9 cellular contexts compared by ENCODE assay signal in the genomic region with DNA sequence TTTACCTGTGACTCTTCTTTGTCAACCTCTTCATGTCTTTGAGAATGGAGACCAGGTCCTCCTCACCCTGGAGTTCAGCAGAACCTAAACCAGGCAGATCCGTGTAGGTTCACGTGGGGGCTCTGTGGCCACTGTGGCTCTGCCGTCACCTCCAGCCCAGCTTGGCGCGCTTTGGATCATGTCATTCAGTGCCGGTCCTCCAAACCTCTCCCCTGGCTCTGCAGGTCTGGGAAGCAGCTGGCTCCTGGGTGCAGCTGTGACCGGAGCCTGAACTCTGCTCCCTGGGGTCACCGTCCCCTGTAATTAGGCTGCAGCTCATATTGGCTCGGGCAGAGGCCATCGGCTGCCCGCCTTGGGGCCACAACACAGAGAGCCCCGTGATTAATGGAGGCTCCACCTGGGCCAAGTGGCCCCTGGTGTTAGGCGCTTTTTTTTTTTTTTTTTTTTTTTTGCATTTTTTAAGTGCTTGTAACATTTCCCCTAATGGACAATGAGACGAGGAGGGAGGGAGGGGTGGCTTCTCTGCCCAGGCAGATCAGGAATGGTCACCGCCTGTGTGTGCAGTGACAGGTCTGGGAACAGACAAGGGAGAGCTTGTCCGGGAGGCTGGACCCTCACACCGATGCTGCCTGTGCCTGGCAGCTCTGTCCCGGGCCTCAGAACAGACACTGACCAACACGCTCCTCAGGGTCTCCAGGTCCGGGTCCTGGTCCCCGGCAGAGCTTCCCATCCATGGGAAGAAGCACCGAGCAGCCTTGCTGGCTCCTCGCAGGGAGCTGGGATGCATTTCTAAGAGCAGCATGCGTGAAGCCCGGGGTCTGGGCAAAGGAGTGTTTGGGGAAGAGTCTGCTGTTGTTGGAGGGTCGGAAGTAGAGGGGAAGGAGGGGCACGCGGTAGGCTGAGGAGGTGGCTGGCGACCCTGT.
DNase-seq lines count a peak whose midpoint lies in the region; ATAC-seq and TF ChIP-seq lines count a peak whose summit lies in the region.
"Had no signal": no experiment of that assay in that cellular context is flagged by ENCODE, and none has a peak within 500 bp of the region (broad histone marks: within the 10 kb centered on the region; RNA-seq: fewer than 3 reads in every experiment).

No MANE protein-coding gene starts in this region.

- peak overlapping the region; percentile 81 for H3K27ac ChIP-seq in lower lobe of right lung
- peak overlapping the region; percentile 17 for H3K27ac ChIP-seq in substantia nigra (ENCODE audit: low read depth, low read length, poor library complexity, severe bottlenecking)

- H3K4me3 ChIP-seq in lower lobe of right lung, result peak overlapping the region; percentile 45

- DNase-seq in T-helper 1 cell (no peak), lower lobe of right lung (no peak), substantia nigra (lab: John Stamatoyannopoulos, UW) (peak in 1 of 49 donors; percentile 44), anterior cingulate cortex (lab: John Stamatoyannopoulos, UW) (no peak), NCI-H82 (lab: John Stamatoyannopoulos, UW) (no peak)
- no peak for DNase-seq in activated naive CD8-positive, alpha-beta T cell treated with anti-CD3 and anti-CD28 coated beads, Interleukin-2, amount 50 U/mL, for 24 hours
- DNase-seq: 8988T had no signal

- ATAC-seq in activated naive CD8-positive, alpha-beta T cell treated with anti-CD3 and anti-CD28 coated beads, Interleukin-2, amount 50 U/mL, for 24 hours, result no peak
- no peak for ATAC-seq in lower lobe of right lung
- ATAC-seq in GM21423 (IDR thresholded peaks at IDR 0.05; ENCODE audit: unreplicated experiment), result no peak

- H3K4me1 Mint-ChIP-seq in T-helper 1 cell treated with Interleukin-12 subunit alpha and Interleukin-12 subunit beta and Interleukin-4 antibody, amounts not matched to agents 30 μg/mL and 1 μg/mL, for 36 hours (ENCODE audit: low read depth), result peaks cover 67% of the 10 kb centered on the region
- peaks cover 79% of the 10 kb centered on the region for H3K4me1 Mint-ChIP-seq in activated naive CD8-positive, alpha-beta T cell treated with anti-CD3 and anti-CD28 coated beads, Interleukin-2, amount 50 U/mL, for 24 hours

- no peaks in the 10 kb centered on the region for H3K27me3 ChIP-seq in lower lobe of right lung (ENCODE audit: low read depth)

- TF ChIP-seq CTCF in lower lobe of right lung (IDR thresholded peaks at IDR 0.05), result no peak

- intact Hi-C loops in lower lobe of right lung (cut with DNase I), result no loop called here

- H3K4me1 ChIP-seq in lower lobe of right lung, result peaks cover 95% of the 10 kb centered on the region

- peak overlapping the region; percentile 91 for H3K27ac Mint-ChIP-seq in T-helper 1 cell treated with Interleukin-12 subunit alpha and Interleukin-12 subunit beta and Interleukin-4 antibody, amounts not matched to agents 30 μg/mL and 1 μg/mL, for 36 hours
- H3K27ac Mint-ChIP-seq in activated naive CD8-positive, alpha-beta T cell treated with anti-CD3 and anti-CD28 coated beads, Interleukin-2, amount 50 U/mL, for 24 hours, result peak overlapping the region; percentile 85

- no peaks in the 10 kb centered on the region for H3K36me3 ChIP-seq in lower lobe of right lung

- peak overlapping the region; percentile 83 for H3K4me3 Mint-ChIP-seq in T-helper 1 cell treated with Interleukin-12 subunit alpha and Interleukin-12 subunit beta and Interleukin-4 antibody, amounts not matched to agents 30 μg/mL and 1 μg/mL, for 36 hours
- peak overlapping the region; percentile 80 for H3K4me3 Mint-ChIP-seq in activated naive CD8-positive, alpha-beta T cell treated with anti-CD3 and anti-CD28 coated beads, Interleukin-2, amount 50 U/mL, for 24 hours

- H3K9me3 Mint-ChIP-seq in T-helper 1 cell treated with Interleukin-12 subunit alpha and Interleukin-12 subunit beta and Interleukin-4 antibody, amounts not matched to agents 30 μg/mL and 1 μg/mL, for 36 hours, result no peaks in the 10 kb centered on the region
- H3K9me3 Mint-ChIP-seq in activated naive CD8-positive, alpha-beta T cell treated with anti-CD3 and anti-CD28 coated beads, Interleukin-2, amount 50 U/mL, for 24 hours, result no peaks in the 10 kb centered on the region

- H3K36me3 Mint-ChIP-seq in T-helper 1 cell treated with Interleukin-12 subunit alpha and Interleukin-12 subunit beta and Interleukin-4 antibody, amounts not matched to agents 30 μg/mL and 1 μg/mL, for 36 hours (ENCODE audit: low read depth), result peaks cover 27% of the 10 kb centered on the region
- no peaks in the 10 kb centered on the region for H3K36me3 Mint-ChIP-seq in activated naive CD8-positive, alpha-beta T cell treated with anti-CD3 and anti-CD28 coated beads, Interleukin-2, amount 50 U/mL, for 24 hours (ENCODE audit: low read depth)

- H3K9me3 ChIP-seq in lower lobe of right lung, result no peaks in the 10 kb centered on the region

- no peaks in the 10 kb centered on the region for H3K27me3 Mint-ChIP-seq in T-helper 1 cell treated with Interleukin-12 subunit alpha and Interleukin-12 subunit beta and Interleukin-4 antibody, amounts not matched to agents 30 μg/mL and 1 μg/mL, for 36 hours (ENCODE audit: low read depth)
- no peaks in the 10 kb centered on the region for H3K27me3 Mint-ChIP-seq in activated naive CD8-positive, alpha-beta T cell treated with anti-CD3 and anti-CD28 coated beads, Interleukin-2, amount 50 U/mL, for 24 hours
